Comparison of ENCODE assay signal across 25 cellular contexts in genomic region chr17:57342141-57342540, GRCh38.
A peak's percentile ranks its signal among the peaks of the same experiment; 100 is the strongest.
DNase-seq lines count a peak whose midpoint lies in the region; TF ChIP-seq lines count a peak whose summit lies in the region.
"Had no signal": no experiment of that assay in that cellular context is flagged by ENCODE, and none has a peak within 500 bp of the region (broad histone marks: within the 10 kb centered on the region; RNA-seq: fewer than 3 reads in every experiment).

No MANE protein-coding gene starts in this region.

- no peak overlapping the region for H3K23ac ChIP-seq in H9 (ENCODE audit: insufficient read length, low read depth, low read length)

- no peak overlapping the region for H3K4me3 Mint-ChIP-seq in Caco-2 (ENCODE audit: unreplicated experiment)
- no peak overlapping the region for H3K4me3 Mint-ChIP-seq in H9
- H3K4me3 Mint-ChIP-seq in brain = peak overlapping the region in 1 of 5 experiments; percentile 61
- H3K4me3 Mint-ChIP-seq in neural progenitor cell = no peak overlapping the region
- H3K4me3 Mint-ChIP-seq in HFFc6 = no peak overlapping the region
- H3K4me3 Mint-ChIP-seq: activated CD4-positive, alpha-beta T cell treated with anti-CD3 and anti-CD28 coated beads, Interleukin-2, amount 10 ng/mL, durations not matched to agents 7 days and 5 days; memory B cell; T-helper 1 cell treated with Interleukin-12 subunit alpha and Interleukin-12 subunit beta and Interleukin-4 antibody, amounts not matched to agents 30 μg/mL and 1 μg/mL, for 36 hours had no signal

- H3K9me3 ChIP-seq in Caco-2 (no peaks in the 10 kb centered on the region), H9 (ENCODE audit: control insufficient read depth, low read depth, low read length) (no peaks in the 10 kb centered on the region), neural progenitor cell (ENCODE audit: low read depth) (no peaks in the 10 kb centered on the region), A673 (ENCODE audit: low read depth, low read length, poor library complexity, severe bottlenecking) (no peaks in the 10 kb centered on the region), sigmoid colon (no peaks in the 10 kb centered on the region)
- H3K9me3 ChIP-seq: HAP-1, SJCRH30, upper lobe of left lung had no signal

- H3K27ac Mint-ChIP-seq in Caco-2 (ENCODE audit: unreplicated experiment) = peak overlapping the region; percentile 6
- peak overlapping the region in 1 of 3 experiments; percentile 95; a peak in 3 of 7 replicates for H3K27ac Mint-ChIP-seq in H9
- H3K27ac Mint-ChIP-seq in brain = peak overlapping the region in 4 of 5 experiments; percentile 56 to 94 (median 92)
- H3K27ac Mint-ChIP-seq in neural progenitor cell = peak overlapping the region; percentile 61
- H3K27ac Mint-ChIP-seq in HFFc6 = no peak overlapping the region
- H3K27ac Mint-ChIP-seq: activated CD4-positive, alpha-beta T cell treated with anti-CD3 and anti-CD28 coated beads, Interleukin-2, amount 10 ng/mL, durations not matched to agents 7 days and 5 days; memory B cell; T-helper 1 cell treated with Interleukin-12 subunit alpha and Interleukin-12 subunit beta and Interleukin-4 antibody, amounts not matched to agents 30 μg/mL and 1 μg/mL, for 36 hours had no signal

- H3K56ac ChIP-seq in H9 (ENCODE audit: insufficient read length, low read depth, low read length) = no peak overlapping the region

- POLR2A ChIA-PET in Caco-2 (lab: Charles Lee) = no interaction called here
- POLR2A ChIA-PET in A673 (lab: Charles Lee; ENCODE audit: low non-redundant PET) = interaction anchor here (0.6 kb wide), 1 partner anchor 681 kb away, joined by 4 read pairs; no protein-coding TSS in a partner anchor

- H3K27me3 Mint-ChIP-seq in Caco-2 (ENCODE audit: insufficient read depth, unreplicated experiment) (no peaks in the 10 kb centered on the region), H9 (ENCODE audit: low read depth) (no peaks in the 10 kb centered on the region), brain (peaks cover 2% of the 10 kb centered on the region), neural progenitor cell (ENCODE audit: insufficient read depth, low read depth) (no peaks in the 10 kb centered on the region), HFFc6 (ENCODE audit: insufficient read depth) (peaks cover 2% of the 10 kb centered on the region)
- H3K27me3 Mint-ChIP-seq: activated CD4-positive, alpha-beta T cell treated with anti-CD3 and anti-CD28 coated beads, Interleukin-2, amount 10 ng/mL, durations not matched to agents 7 days and 5 days; memory B cell; naive B cell had no signal

- H4K20me1 ChIP-seq in H9 (ENCODE audit: control insufficient read depth, insufficient read depth, insufficient read length) = no peaks in the 10 kb centered on the region
- peaks cover 81% of the 10 kb centered on the region for H4K20me1 ChIP-seq in neural progenitor cell (ENCODE audit: low read depth)

- no peak overlapping the region for H2BK20ac ChIP-seq in H9 (ENCODE audit: low read depth, low read length, poor library complexity, severe bottlenecking)

- H2BK12ac ChIP-seq in H9 (ENCODE audit: insufficient read length, low read depth, low read length) = no peak overlapping the region

- H2BK5ac ChIP-seq in H9 (ENCODE audit: insufficient read length, low read length) = no peak overlapping the region

- peaks cover 42% of the 10 kb centered on the region for H3F3A ChIP-seq in neural progenitor cell (ENCODE audit: low read depth)

- no peak overlapping the region for H3K18ac ChIP-seq in H9 (ENCODE audit: insufficient read length, low read depth, low read length)

- H3K79me2 ChIP-seq in H9 (ENCODE audit: insufficient read depth, low read length) = no peaks in the 10 kb centered on the region
- H3K79me2 ChIP-seq in neural progenitor cell (ENCODE audit: low read depth) = peaks cover 100% of the 10 kb centered on the region

- H4K8ac ChIP-seq in H9 (replicated peaks; ENCODE audit: insufficient read length, low read depth, low read length) = no peak overlapping the region

- BruUV-seq in Caco-2 (replicated peaks; lab: Mats Ljungman, UMichigan) (no TSS peak), A673 (replicated peaks; lab: Mats Ljungman, UMichigan) (no TSS peak)

- H2BK15ac ChIP-seq in H9 (ENCODE audit: low read depth, low read length) = no peak overlapping the region

- H3K4me2 ChIP-seq in H9 (ENCODE audit: insufficient read depth, insufficient read length, low read length) (peak overlapping the region; percentile 26), neural progenitor cell (peak overlapping the region; percentile 44)

- DNase-seq in Caco-2 = no peak
- no peak for DNase-seq in H9
- no peak for DNase-seq in neural progenitor cell (ENCODE audit: low spot score)
- DNase-seq in A673 (ENCODE audit: low spot score) = no peak
- DNase-seq in HFFc6 = no peak
- DNase-seq in sigmoid colon = no peak
- DNase-seq: activated CD4-positive, alpha-beta T cell treated with anti-CD3 and anti-CD28 coated beads, Interleukin-2, amount 10 ng/mL, durations not matched to agents 7 days and 5 days; activated CD8-positive, alpha-beta memory T cell treated with anti-CD3 and anti-CD28 coated beads, Interleukin-2, amount 50 U/mL, for 4 hours; activated gamma-delta T cell; AML-193; amniotic stem cell; central memory CD4-positive, alpha-beta T cell; EL; foreskin melanocyte; naive B cell; NCI-H2171; NCI-H748 treated with DMSO at 0.1 percent for 48 hours; SJCRH30; small intestine; stimulated activated CD4-positive, alpha-beta T cell treated with anti-CD3 and anti-CD28 coated beads, Interleukin-4, amount 100 ng/mL, for 24 hours; upper lobe of left lung had no signal

- no peak overlapping the region for H3K14ac ChIP-seq in H9 (ENCODE audit: insufficient read depth, low read length)

- H3K36me3 ChIP-seq in Caco-2 (ENCODE audit: control insufficient read depth, insufficient read depth, low read length) = peaks cover 1% of the 10 kb centered on the region
- no peaks in the 10 kb centered on the region for H3K36me3 ChIP-seq in neural progenitor cell
- no peaks in the 10 kb centered on the region for H3K36me3 ChIP-seq in A673 (ENCODE audit: insufficient read depth, low read length, poor library complexity, severe bottlenecking)
- no peaks in the 10 kb centered on the region for H3K36me3 ChIP-seq in sigmoid colon
- H3K36me3 ChIP-seq: HAP-1, upper lobe of left lung had no signal

- H2AK5ac ChIP-seq in H9 (ENCODE audit: insufficient read length, low read length) = no peak overlapping the region

- no peak for TF ChIP-seq EP300 in sigmoid colon (IDR thresholded peaks at IDR 0.05)

- H3K27ac ChIP-seq in H9 (ENCODE audit: insufficient read length, low read depth, low read length) (no peak overlapping the region), neural progenitor cell (no peak overlapping the region), A673 (ENCODE audit: low read depth, low read length, poor library complexity, severe bottlenecking) (no peak overlapping the region), sigmoid colon (no peak overlapping the region)
- H3K27ac ChIP-seq: SJCRH30, upper lobe of left lung had no signal

- CTCF ChIA-PET in Caco-2 (lab: Charles Lee) (no interaction called here), A673 (lab: Charles Lee) (no interaction called here)

- H3K4me1 Mint-ChIP-seq in Caco-2 (ENCODE audit: low read depth, unreplicated experiment) = peaks cover 25% of the 10 kb centered on the region
- H3K4me1 Mint-ChIP-seq in H9 = peaks cover 57 to 70% of the 10 kb centered on the region in 2 experiments
- H3K4me1 Mint-ChIP-seq in brain = peaks cover 75% of the 10 kb centered on the region
- peaks cover 50% of the 10 kb centered on the region for H3K4me1 Mint-ChIP-seq in neural progenitor cell
- no peaks in the 10 kb centered on the region for H3K4me1 Mint-ChIP-seq in HFFc6 (ENCODE audit: low read depth)

- H3K9ac ChIP-seq in H9 (ENCODE audit: extremely low read depth, insufficient read length, low read length) (no peak overlapping the region), neural progenitor cell (no peak overlapping the region)

- no peak overlapping the region for H2BK120ac ChIP-seq in H9 (ENCODE audit: low read depth, low read length, poor library complexity, severe bottlenecking)

- TF ChIP-seq POLR2A in sigmoid colon (IDR thresholded peaks at IDR 0.05) = no peak

- TF ChIP-seq CTCF in Caco-2 (IDR thresholded peaks at IDR 0.05; ENCODE audit: insufficient read depth in 1 of 2, low read depth in 1 of 2, low read length in 1 of 2, severe bottlenecking in 1 of 2, unreplicated experiment in 1 of 2) (no peak), H9 (conservative IDR thresholded peaks at IDR 0.05) (no peak), brain (conservative IDR thresholded peaks at IDR 0.05) (no peak), neural progenitor cell (IDR thresholded peaks at IDR 0.05) (no peak), A673 (conservative IDR thresholded peaks at IDR 0.05; ENCODE audit: low read depth, low read length) (no peak), HFFc6 (IDR thresholded peaks at IDR 0.05) (no peak), sigmoid colon (IDR thresholded peaks at IDR 0.05) (no peak)

- H3K23me2 ChIP-seq in H9 (ENCODE audit: insufficient read length, low read depth, low read length, poor library complexity, severe bottlenecking) = no peaks in the 10 kb centered on the region

- H3K4ac ChIP-seq in H9 (ENCODE audit: low read depth, low read length) = no peak overlapping the region

- no CpG with 5 or more reads among the region's 4 CpGs for WGBS in H9 (ENCODE audit: extremely low coverage, insufficient read length, low lambda C conversion rate)
- 71 to 75% methylated on average over 4 of the region's 4 CpGs for WGBS in sigmoid colon, 2 donors

- H3K79me1 ChIP-seq in H9 (ENCODE audit: insufficient read depth, low read depth, low read length, poor library complexity, severe bottlenecking) = no peaks in the 10 kb centered on the region

- H4K91ac ChIP-seq in H9 (ENCODE audit: insufficient read length, low read depth, low read length) = no peak overlapping the region

- H4K5ac ChIP-seq in H9 (ENCODE audit: insufficient read length, low read depth, low read length) = no peak overlapping the region

- H2AFZ ChIP-seq in H9 (ENCODE audit: low read length) (no peak overlapping the region), neural progenitor cell (replicated peaks) (no peak overlapping the region)

- H3K36me3 Mint-ChIP-seq in Caco-2 (ENCODE audit: insufficient read depth, unreplicated experiment) = peaks cover 35% of the 10 kb centered on the region
- peaks cover 6 to 13% (median 12%) of the 10 kb centered on the region in 3 experiments; a peak in 4 of 7 replicates for H3K36me3 Mint-ChIP-seq in H9 (ENCODE audit: insufficient read depth in 1 of 3, low read depth in 3 of 3)
- peaks cover 36% of the 10 kb centered on the region for H3K36me3 Mint-ChIP-seq in brain
- H3K36me3 Mint-ChIP-seq in neural progenitor cell = peaks cover 44% of the 10 kb centered on the region
- peaks cover 14% of the 10 kb centered on the region; the same call in 1 of the 2 replicates for H3K36me3 Mint-ChIP-seq in HFFc6 (ENCODE audit: low read depth)

- intact Hi-C loops in Caco-2 (cut with micrococcal nuclease; ENCODE audit: unreplicated experiment) (no loop called here), A673 (cut with micrococcal nuclease; ENCODE audit: unreplicated experiment) (no loop called here), sigmoid colon (cut with DNase I) (no loop called here)

- H3K4me1 ChIP-seq in Caco-2 (no peaks in the 10 kb centered on the region; the same call in 1 of the 2 replicates), H9 (ENCODE audit: insufficient read depth, low read length) (peaks cover 16% of the 10 kb centered on the region), neural progenitor cell (peaks cover 63% of the 10 kb centered on the region), A673 (ENCODE audit: insufficient read depth, low read length, poor library complexity, severe bottlenecking) (peaks cover 5% of the 10 kb centered on the region), sigmoid colon (peaks cover 0 to 6% (median 3%) of the 10 kb centered on the region in 4 donors)
- H3K4me1 ChIP-seq: SJCRH30, upper lobe of left lung had no signal

- H3K4me3 ChIP-seq in Caco-2 (ENCODE audit: low read depth, low read length) (no peak overlapping the region), neural progenitor cell (peak overlapping the region; percentile 9), A673 (ENCODE audit: low read depth, low read length, poor library complexity, severe bottlenecking) (no peak overlapping the region), sigmoid colon (no peak overlapping the region)
- H3K4me3 ChIP-seq: HAP-1, SJCRH30, upper lobe of left lung had no signal

- no peak overlapping the region for H3T11ph ChIP-seq in H9 (ENCODE audit: low read length)

- H3K9me3 Mint-ChIP-seq in Caco-2 (ENCODE audit: unreplicated experiment) (no peaks in the 10 kb centered on the region), H9 (no peaks in the 10 kb centered on the region), brain (peaks cover 0 to 3% (median 3%) of the 10 kb centered on the region in 5 experiments), neural progenitor cell (no peaks in the 10 kb centered on the region), HFFc6 (no peaks in the 10 kb centered on the region)
- H3K9me3 Mint-ChIP-seq: activated CD4-positive, alpha-beta T cell treated with anti-CD3 and anti-CD28 coated beads, Interleukin-2, amount 10 ng/mL, durations not matched to agents 7 days and 5 days; memory B cell; naive B cell; T-helper 1 cell treated with Interleukin-12 subunit alpha and Interleukin-12 subunit beta and Interleukin-4 antibody, amounts not matched to agents 30 μg/mL and 1 μg/mL, for 36 hours had no signal

- H3K27me3 ChIP-seq in Caco-2 (replicated peaks; ENCODE audit: control insufficient read depth, insufficient read depth, low read length) (no peaks in the 10 kb centered on the region), H9 (ENCODE audit: insufficient read depth, low read length) (no peaks in the 10 kb centered on the region), neural progenitor cell (no peaks in the 10 kb centered on the region), A673 (replicated peaks; ENCODE audit: insufficient read depth, low read depth, low read length, poor library complexity) (no peaks in the 10 kb centered on the region), sigmoid colon (no peaks in the 10 kb centered on the region)
- H3K27me3 ChIP-seq: SJCRH30, upper lobe of left lung had no signal
